Comparison of ENCODE assay signal across 1 cellular context in genomic region chr17:68152161-68152571, GRCh38.
TF ChIP-seq lines count a peak whose summit lies in the region.

No MANE protein-coding gene starts in this region.

TF ChIP-seq in K562, 482 proteins besides CTCF, POLR2A, EP300 and RAD21 (continued from another document and continues in another):
- TF ChIP-seq, protein P1, sequence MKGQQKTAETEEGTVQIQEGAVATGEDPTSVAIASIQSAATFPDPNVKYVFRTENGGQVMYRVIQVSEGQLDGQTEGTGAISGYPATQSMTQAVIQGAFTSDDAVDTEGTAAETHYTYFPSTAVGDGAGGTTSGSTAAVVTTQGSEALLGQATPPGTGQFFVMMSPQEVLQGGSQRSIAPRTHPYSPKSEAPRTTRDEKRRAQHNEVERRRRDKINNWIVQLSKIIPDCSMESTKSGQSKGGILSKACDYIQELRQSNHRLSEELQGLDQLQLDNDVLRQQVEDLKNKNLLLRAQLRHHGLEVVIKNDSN (CRISPR knock-in tag; IDR thresholded peaks at IDR 0.05): no peak
- TF ChIP-seq DACH1 (IDR thresholded peaks at IDR 0.05; ENCODE audit: partially characterized antibody): peak; percentile 45
- TF ChIP-seq HCFC1 (IDR thresholded peaks at IDR 0.05; ENCODE audit: low read depth, low read length): no peak
- no peak for TF ChIP-seq GMEB1 (CRISPR knock-in tag; IDR thresholded peaks at IDR 0.05)
- peak; percentile 31; the same call in 1 of the 2 replicates for TF ChIP-seq ARID1B (IDR thresholded peaks at IDR 0.05)
- TF ChIP-seq MAZ (CRISPR knock-in tag; conservative IDR thresholded peaks at IDR 0.05 in 1 of 2, IDR thresholded peaks at IDR 0.05 in 1 of 2): 0 out of 4 replicates have a peak, but pooled peaks of 1 of the 2 experiments have one; percentile 35
- TF ChIP-seq DPF2 (IDR thresholded peaks at IDR 0.05): 0 out of 2 replicates have a peak, but pooled peaks have one; percentile 13
- TF ChIP-seq KHSRP (IDR thresholded peaks at IDR 0.05): no peak
- 0 out of 2 replicates have a peak, but pooled peaks have one; percentile 52 for TF ChIP-seq NR2C1 (IDR thresholded peaks at IDR 0.05)
- TF ChIP-seq NR2C1 (tag; IDR thresholded peaks at IDR 0.05): peak; percentile 82
- TF ChIP-seq TFAP4 (CRISPR knock-in tag; IDR thresholded peaks at IDR 0.05; ENCODE audit: borderline replicate concordance): peak; percentile 82
- no peak for TF ChIP-seq ZNF282 (CRISPR knock-in tag; IDR thresholded peaks at IDR 0.05)
- no peak for TF ChIP-seq MTA2 (IDR thresholded peaks at IDR 0.05; ENCODE audit: low read depth)
- 0 out of 2 replicates have a peak, but pooled peaks have one; percentile 51 for TF ChIP-seq ERF (CRISPR knock-in tag; IDR thresholded peaks at IDR 0.05)
- no peak for TF ChIP-seq ZNF77 (CRISPR knock-in tag; IDR thresholded peaks at IDR 0.05)
- TF ChIP-seq ASH1L (IDR thresholded peaks at IDR 0.05; ENCODE audit: borderline replicate concordance, low read depth, partially characterized antibody): no peak
- no peak for TF ChIP-seq EWSR1 (IDR thresholded peaks at IDR 0.05; ENCODE audit: borderline replicate concordance, low read depth, partially characterized antibody)
- no peak for TF ChIP-seq SRSF3 (IDR thresholded peaks at IDR 0.05; ENCODE audit: insufficient read depth, low read length)
- TF ChIP-seq POLR2G (IDR thresholded peaks at IDR 0.05; ENCODE audit: low read depth, low read length): no peak
- no peak for TF ChIP-seq FOXA1 (IDR thresholded peaks at IDR 0.05; ENCODE audit: borderline replicate concordance)
- no peak for TF ChIP-seq CBX2 (IDR thresholded peaks at IDR 0.05; ENCODE audit: insufficient read depth, low read length, poor library complexity, severe bottlenecking)
- TF ChIP-seq ZNF347 (CRISPR knock-in tag; IDR thresholded peaks at IDR 0.05; ENCODE audit: low read depth): no peak
- no peak for TF ChIP-seq ZNF76 (CRISPR knock-in tag; IDR thresholded peaks at IDR 0.05; ENCODE audit: borderline replicate concordance)
- TF ChIP-seq TCF7L2 (IDR thresholded peaks at IDR 0.05; ENCODE audit: low read depth, low read length): no peak
- TF ChIP-seq ZNF41 (CRISPR knock-in tag; conservative IDR thresholded peaks at IDR 0.05): no peak
- peak; percentile 75 for TF ChIP-seq BHLHE40 (IDR thresholded peaks at IDR 0.05; ENCODE audit: low read length)
- TF ChIP-seq HIVEP1 (CRISPR knock-in tag; IDR thresholded peaks at IDR 0.05): no peak
- no peak for TF ChIP-seq MEF2D (tag; conservative IDR thresholded peaks at IDR 0.05; ENCODE audit: low read depth)
- TF ChIP-seq HDAC8 (tag; IDR thresholded peaks at IDR 0.05): peak; percentile 45; the same call in 1 of the 2 replicates
- no peak for TF ChIP-seq STAT5A (IDR thresholded peaks at IDR 0.05; ENCODE audit: borderline replicate concordance, low read length)
- TF ChIP-seq, protein P2, sequence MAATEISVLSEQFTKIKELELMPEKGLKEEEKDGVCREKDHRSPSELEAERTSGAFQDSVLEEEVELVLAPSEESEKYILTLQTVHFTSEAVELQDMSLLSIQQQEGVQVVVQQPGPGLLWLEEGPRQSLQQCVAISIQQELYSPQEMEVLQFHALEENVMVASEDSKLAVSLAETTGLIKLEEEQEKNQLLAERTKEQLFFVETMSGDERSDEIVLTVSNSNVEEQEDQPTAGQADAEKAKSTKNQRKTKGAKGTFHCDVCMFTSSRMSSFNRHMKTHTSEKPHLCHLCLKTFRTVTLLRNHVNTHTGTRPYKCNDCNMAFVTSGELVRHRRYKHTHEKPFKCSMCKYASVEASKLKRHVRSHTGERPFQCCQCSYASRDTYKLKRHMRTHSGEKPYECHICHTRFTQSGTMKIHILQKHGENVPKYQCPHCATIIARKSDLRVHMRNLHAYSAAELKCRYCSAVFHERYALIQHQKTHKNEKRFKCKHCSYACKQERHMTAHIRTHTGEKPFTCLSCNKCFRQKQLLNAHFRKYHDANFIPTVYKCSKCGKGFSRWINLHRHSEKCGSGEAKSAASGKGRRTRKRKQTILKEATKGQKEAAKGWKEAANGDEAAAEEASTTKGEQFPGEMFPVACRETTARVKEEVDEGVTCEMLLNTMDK (IDR thresholded peaks at IDR 0.05; ENCODE audit: borderline replicate concordance, insufficient read depth, low read depth, low read length, poor library complexity, severe bottlenecking): no peak
- TF ChIP-seq ZNF277 (CRISPR knock-in tag; IDR thresholded peaks at IDR 0.05; ENCODE audit: borderline replicate concordance): no peak
- no peak for TF ChIP-seq ETV1 (tag; conservative IDR thresholded peaks at IDR 0.05; ENCODE audit: low read depth)
- no peak for TF ChIP-seq POU5F1 (IDR thresholded peaks at IDR 0.05; ENCODE audit: borderline replicate concordance, low read depth, low read length, partially characterized antibody)
- no peak for TF ChIP-seq ZNF707 (CRISPR knock-in tag; conservative IDR thresholded peaks at IDR 0.05)
- no peak for TF ChIP-seq ZNF263 (CRISPR knock-in tag; IDR thresholded peaks at IDR 0.05; ENCODE audit: borderline replicate concordance)
- TF ChIP-seq CBFB (CRISPR knock-in tag; IDR thresholded peaks at IDR 0.05): no peak
- no peak for TF ChIP-seq ZNF785 (CRISPR knock-in tag; IDR thresholded peaks at IDR 0.05)
- TF ChIP-seq TAL1 (IDR thresholded peaks at IDR 0.05): no peak
- no peak for TF ChIP-seq RBM22 (IDR thresholded peaks at IDR 0.05; ENCODE audit: low read depth, low read length, poor library complexity, severe bottlenecking)
- TF ChIP-seq, protein P3, sequence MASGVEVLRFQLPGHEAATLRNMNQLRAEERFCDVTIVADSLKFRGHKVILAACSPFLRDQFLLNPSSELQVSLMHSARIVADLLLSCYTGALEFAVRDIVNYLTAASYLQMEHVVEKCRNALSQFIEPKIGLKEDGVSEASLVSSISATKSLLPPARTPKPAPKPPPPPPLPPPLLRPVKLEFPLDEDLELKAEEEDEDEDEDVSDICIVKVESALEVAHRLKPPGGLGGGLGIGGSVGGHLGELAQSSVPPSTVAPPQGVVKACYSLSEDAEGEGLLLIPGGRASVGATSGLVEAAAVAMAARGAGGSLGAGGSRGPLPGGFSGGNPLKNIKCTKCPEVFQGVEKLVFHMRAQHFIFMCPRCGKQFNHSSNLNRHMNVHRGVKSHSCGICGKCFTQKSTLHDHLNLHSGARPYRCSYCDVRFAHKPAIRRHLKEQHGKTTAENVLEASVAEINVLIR (CRISPR knock-in tag; IDR thresholded peaks at IDR 0.05): no peak
- TF ChIP-seq, protein P4, sequence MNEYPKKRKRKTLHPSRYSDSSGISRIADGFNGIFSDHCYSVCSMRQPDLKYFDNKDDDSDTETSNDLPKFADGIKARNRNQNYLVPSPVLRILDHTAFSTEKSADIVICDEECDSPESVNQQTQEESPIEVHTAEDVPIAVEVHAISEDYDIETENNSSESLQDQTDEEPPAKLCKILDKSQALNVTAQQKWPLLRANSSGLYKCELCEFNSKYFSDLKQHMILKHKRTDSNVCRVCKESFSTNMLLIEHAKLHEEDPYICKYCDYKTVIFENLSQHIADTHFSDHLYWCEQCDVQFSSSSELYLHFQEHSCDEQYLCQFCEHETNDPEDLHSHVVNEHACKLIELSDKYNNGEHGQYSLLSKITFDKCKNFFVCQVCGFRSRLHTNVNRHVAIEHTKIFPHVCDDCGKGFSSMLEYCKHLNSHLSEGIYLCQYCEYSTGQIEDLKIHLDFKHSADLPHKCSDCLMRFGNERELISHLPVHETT (CRISPR knock-in tag; conservative IDR thresholded peaks at IDR 0.05 in 1 of 2, IDR thresholded peaks at IDR 0.05 in 1 of 2): no peak
- TF ChIP-seq SRF (CRISPR knock-in tag; IDR thresholded peaks at IDR 0.05): no peak
- no peak for TF ChIP-seq POLR3A (IDR thresholded peaks at IDR 0.05; ENCODE audit: borderline replicate concordance, extremely low read depth, insufficient read depth, insufficient read length)
- TF ChIP-seq ESRRA (IDR thresholded peaks at IDR 0.05; ENCODE audit: borderline replicate concordance, low read depth): 0 out of 2 replicates have a peak, but pooled peaks have one; percentile 8
- peak; percentile 79 for TF ChIP-seq SMAD4 (CRISPR knock-in tag; conservative IDR thresholded peaks at IDR 0.05)
- TF ChIP-seq MTF1 (CRISPR knock-in tag; IDR thresholded peaks at IDR 0.05; ENCODE audit: borderline replicate concordance): no peak
- TF ChIP-seq CCNT2 (IDR thresholded peaks at IDR 0.05; ENCODE audit: borderline replicate concordance, extremely low read depth, insufficient read length, low read depth, low read length): no peak
- TF ChIP-seq KDM2B (CRISPR knock-in tag; IDR thresholded peaks at IDR 0.05): no peak
- no peak for TF ChIP-seq SMARCC2 (IDR thresholded peaks at IDR 0.05; ENCODE audit: low read depth)
- 0 out of 2 replicates have a peak, but pooled peaks have one; percentile 39 for TF ChIP-seq ZNF583 (CRISPR knock-in tag; IDR thresholded peaks at IDR 0.05)
- no peak for TF ChIP-seq MYBL2 (IDR thresholded peaks at IDR 0.05; ENCODE audit: low read depth)
- TF ChIP-seq MYBL2 (CRISPR knock-in tag; IDR thresholded peaks at IDR 0.05; ENCODE audit: borderline replicate concordance): no peak
- TF ChIP-seq EP400 (IDR thresholded peaks at IDR 0.05): peak; percentile 54
- no peak for TF ChIP-seq SAFB2 (IDR thresholded peaks at IDR 0.05; ENCODE audit: borderline replicate concordance, low read depth, low read length, severe bottlenecking)
- peak; percentile 33; the same call in 1 of the 2 replicates for TF ChIP-seq ZBTB2 (IDR thresholded peaks at IDR 0.05)
- no peak for TF ChIP-seq CBX3 (IDR thresholded peaks at IDR 0.05; ENCODE audit: borderline replicate concordance in 1 of 2, low read length in 2 of 2)
- TF ChIP-seq, protein P5, sequence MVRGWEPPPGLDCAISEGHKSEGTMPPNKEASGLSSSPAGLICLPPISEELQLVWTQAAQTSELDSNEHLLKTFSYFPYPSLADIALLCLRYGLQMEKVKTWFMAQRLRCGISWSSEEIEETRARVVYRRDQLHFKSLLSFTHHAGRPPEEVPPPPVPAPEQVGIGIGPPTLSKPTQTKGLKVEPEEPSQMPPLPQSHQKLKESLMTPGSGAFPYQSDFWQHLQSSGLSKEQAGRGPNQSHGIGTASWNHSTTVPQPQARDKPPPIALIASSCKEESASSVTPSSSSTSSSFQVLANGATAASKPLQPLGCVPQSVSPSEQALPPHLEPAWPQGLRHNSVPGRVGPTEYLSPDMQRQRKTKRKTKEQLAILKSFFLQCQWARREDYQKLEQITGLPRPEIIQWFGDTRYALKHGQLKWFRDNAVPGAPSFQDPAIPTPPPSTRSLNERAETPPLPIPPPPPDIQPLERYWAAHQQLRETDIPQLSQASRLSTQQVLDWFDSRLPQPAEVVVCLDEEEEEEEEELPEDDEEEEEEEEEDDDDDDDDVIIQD (CRISPR knock-in tag; IDR thresholded peaks at IDR 0.05): no peak
- 0 out of 2 replicates have a peak, but pooled peaks have one; percentile 12 for TF ChIP-seq GABPA (tag; conservative IDR thresholded peaks at IDR 0.05; ENCODE audit: low read depth)
- TF ChIP-seq, protein P6, sequence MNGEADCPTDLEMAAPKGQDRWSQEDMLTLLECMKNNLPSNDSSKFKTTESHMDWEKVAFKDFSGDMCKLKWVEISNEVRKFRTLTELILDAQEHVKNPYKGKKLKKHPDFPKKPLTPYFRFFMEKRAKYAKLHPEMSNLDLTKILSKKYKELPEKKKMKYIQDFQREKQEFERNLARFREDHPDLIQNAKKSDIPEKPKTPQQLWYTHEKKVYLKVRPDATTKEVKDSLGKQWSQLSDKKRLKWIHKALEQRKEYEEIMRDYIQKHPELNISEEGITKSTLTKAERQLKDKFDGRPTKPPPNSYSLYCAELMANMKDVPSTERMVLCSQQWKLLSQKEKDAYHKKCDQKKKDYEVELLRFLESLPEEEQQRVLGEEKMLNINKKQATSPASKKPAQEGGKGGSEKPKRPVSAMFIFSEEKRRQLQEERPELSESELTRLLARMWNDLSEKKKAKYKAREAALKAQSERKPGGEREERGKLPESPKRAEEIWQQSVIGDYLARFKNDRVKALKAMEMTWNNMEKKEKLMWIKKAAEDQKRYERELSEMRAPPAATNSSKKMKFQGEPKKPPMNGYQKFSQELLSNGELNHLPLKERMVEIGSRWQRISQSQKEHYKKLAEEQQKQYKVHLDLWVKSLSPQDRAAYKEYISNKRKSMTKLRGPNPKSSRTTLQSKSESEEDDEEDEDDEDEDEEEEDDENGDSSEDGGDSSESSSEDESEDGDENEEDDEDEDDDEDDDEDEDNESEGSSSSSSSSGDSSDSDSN (IDR thresholded peaks at IDR 0.05; ENCODE audit: borderline replicate concordance in 1 of 2, low read depth in 2 of 2, low read length in 2 of 2): no peak
